Comparison of ENCODE assay signal across 8 cellular contexts in genomic region chr10:47340613-47341170, GRCh38. TPM values are rescaled to one million over a fixed set of nuclear protein-coding genes. Genes with fewer than 3 reads are reported as not detected.
A peak's percentile ranks its signal among the peaks of the same experiment; 100 is the strongest.
DNase-seq lines count a peak whose midpoint lies in the region; ATAC-seq and TF ChIP-seq lines count a peak whose summit lies in the region.

No MANE protein-coding gene starts in this region.

- intact Hi-C loops in dorsolateral prefrontal cortex (cut with DNase I) = no loop called here

- CTCF ChIA-PET in activated CD4-positive, alpha-beta T cell treated with anti-CD3 and anti-CD28 coated beads, Interleukin-2, amount 10 ng/mL, durations not matched to agents 7 days and 5 days (lab: Charles Lee) = interaction anchor here (0.7 to 1.0 kb wide), 4 partner anchors 21 to 316 kb away, joined by 3 to 7 read pairs (median 3); no protein-coding TSS in a partner anchor

- no peak for ATAC-seq in HG03565 (IDR thresholded peaks at IDR 0.05; ENCODE audit: unreplicated experiment)

- DNase-seq in NCI-H2227 (lab: John Stamatoyannopoulos, UW; ENCODE audit: unreplicated experiment) (peak; percentile 13), NCI-H2227 treated with DMSO at 0.1 percent for 48 hours (lab: John Stamatoyannopoulos, UW) (no peak), LoVo (ENCODE audit: low spot score) (peak; percentile 26), dorsolateral prefrontal cortex (peak in 8 of 10 donors; percentile 25 to 72 (median 63)), medulla oblongata (ENCODE audit: extremely low spot score) (peak; percentile 44)
- DNase-seq in activated CD4-positive, alpha-beta T cell treated with anti-CD3 and anti-CD28 coated beads, Interleukin-2, amount 10 ng/mL, durations not matched to agents 7 days and 5 days = peak; percentile 73
- peak; percentile 38 to 42 for DNase-seq in stimulated activated CD8-positive, alpha-beta memory T cell treated with anti-CD3 and anti-CD28 coated beads, Interleukin-15, amount 100 ng/mL, for 48 hours (ENCODE audit: low read depth in 2 of 2)

- H3K27me3 Mint-ChIP-seq in activated CD4-positive, alpha-beta T cell treated with anti-CD3 and anti-CD28 coated beads, Interleukin-2, amount 10 ng/mL, durations not matched to agents 7 days and 5 days = peaks cover 6% of the 10 kb centered on the region

- POLR2A ChIA-PET in activated CD4-positive, alpha-beta T cell treated with anti-CD3 and anti-CD28 coated beads, Interleukin-2, amount 10 ng/mL, durations not matched to agents 7 days and 5 days (lab: Charles Lee) = interaction anchor here (0.6 kb wide), 1 partner anchor 285 kb away, joined by 4 read pairs; no protein-coding TSS in a partner anchor

- no peaks in the 10 kb centered on the region for H3K27me3 ChIP-seq in dorsolateral prefrontal cortex

- H3K4me3 Mint-ChIP-seq in activated CD4-positive, alpha-beta T cell treated with anti-CD3 and anti-CD28 coated beads, Interleukin-2, amount 10 ng/mL, durations not matched to agents 7 days and 5 days = no peak overlapping the region

- no peaks in the 10 kb centered on the region for H3K9me3 Mint-ChIP-seq in activated CD4-positive, alpha-beta T cell treated with anti-CD3 and anti-CD28 coated beads, Interleukin-2, amount 10 ng/mL, durations not matched to agents 7 days and 5 days

- H3K27ac Mint-ChIP-seq in activated CD4-positive, alpha-beta T cell treated with anti-CD3 and anti-CD28 coated beads, Interleukin-2, amount 10 ng/mL, durations not matched to agents 7 days and 5 days = no peak overlapping the region

- no peak overlapping the region for H3K27ac ChIP-seq in dorsolateral prefrontal cortex

- H3K36me3 Mint-ChIP-seq in activated CD4-positive, alpha-beta T cell treated with anti-CD3 and anti-CD28 coated beads, Interleukin-2, amount 10 ng/mL, durations not matched to agents 7 days and 5 days (ENCODE audit: low read depth) = no peaks in the 10 kb centered on the region

- H3K4me1 Mint-ChIP-seq in activated CD4-positive, alpha-beta T cell treated with anti-CD3 and anti-CD28 coated beads, Interleukin-2, amount 10 ng/mL, durations not matched to agents 7 days and 5 days = no peaks in the 10 kb centered on the region

- TF ChIP-seq CTCF in dorsolateral prefrontal cortex (IDR thresholded peaks at IDR 0.05 in 54 of 56, conservative IDR thresholded peaks at IDR 0.05 in 2 of 56; ENCODE audit: low read depth in 1 of 56, partially characterized antibody in 56 of 56) = peak; percentile 59 to 93 (median 86)

- H3K4me3 ChIP-seq in dorsolateral prefrontal cortex = no peak overlapping the region

RNA-seq across cellular contexts. Expression of gene RBP3, which starts 7.5 kb away (rescaled TPM):
- not detected for total RNA-seq in activated CD4-positive, alpha-beta T cell treated with anti-CD3 and anti-CD28 coated beads, Interleukin-2, amount 10 ng/mL, durations not matched to agents 7 days and 5 days
- total RNA-seq in dorsolateral prefrontal cortex = under 1 TPM in 1 of 120 experiments, not detected in 119; 0.11 TPM

RNA-seq across cellular contexts. Expression of gene GDF2, which starts 18.4 kb away (rescaled TPM):
- not detected for total RNA-seq in activated CD4-positive, alpha-beta T cell treated with anti-CD3 and anti-CD28 coated beads, Interleukin-2, amount 10 ng/mL, durations not matched to agents 7 days and 5 days
- total RNA-seq in dorsolateral prefrontal cortex = under 1 TPM in 1 of 120 experiments, not detected in 119; 0.30 TPM

RNA-seq across cellular contexts. Expression of gene GDF10, which starts 40.7 kb away (rescaled TPM):
- under 1 TPM in 1 of 2 experiments, not detected in 1; 0.08 TPM for total RNA-seq in activated CD4-positive, alpha-beta T cell treated with anti-CD3 and anti-CD28 coated beads, Interleukin-2, amount 10 ng/mL, durations not matched to agents 7 days and 5 days
- 10 to 100 TPM in 28 of 120 experiments, 1 to 10 TPM in 92; 3.4 to 13.9 (median 8.0) TPM for total RNA-seq in dorsolateral prefrontal cortex

RNA-seq across cellular contexts. Expression of gene ZNF488, which starts 43.4 kb away (rescaled TPM):
- total RNA-seq in activated CD4-positive, alpha-beta T cell treated with anti-CD3 and anti-CD28 coated beads, Interleukin-2, amount 10 ng/mL, durations not matched to agents 7 days and 5 days = under 1 TPM in 1 of 2 experiments, not detected in 1; 0.05 TPM
- total RNA-seq in dorsolateral prefrontal cortex = 10 to 100 TPM in 118 of 120 experiments, 1 to 10 TPM in 2; 8.9 to 49.2 (median 18.9) TPM

Comparison
In these comparisons a context has a peak if more than half of its experiments do, and no peak if none do; other contexts are left out.
1. RNA of gene GDF10, which starts 40.7 kb away (total RNA-seq): 3.4 to 13.9 TPM in dorsolateral prefrontal cortex; 0.08 TPM in activated CD4-positive, alpha-beta T cell treated with anti-CD3 and anti-CD28 coated beads, Interleukin-2, amount 10 ng/mL, durations not matched to agents 7 days and 5 days; every median in the first group is over 4 times any median in the second.